In genomic region chr11:104487035-104487775, GRCh38 we compare ENCODE assay signal across 2 cellular contexts.
TF ChIP-seq lines count a peak whose summit lies in the region.

No MANE protein-coding gene starts in this region.

TF ChIP-seq in IMR-90, 13 proteins besides CTCF, POLR2A, EP300 and RAD21:
- no peak for TF ChIP-seq CEBPB (IDR thresholded peaks at IDR 0.05; ENCODE audit: low read depth, low read length)
- no peak for TF ChIP-seq CHD1 (IDR thresholded peaks at IDR 0.05; ENCODE audit: low read depth, low read length)
- no peak for TF ChIP-seq RCOR1 (IDR thresholded peaks at IDR 0.05; ENCODE audit: insufficient replicate concordance, low read length)
- no peak for TF ChIP-seq NFE2L2 (IDR thresholded peaks at IDR 0.05; ENCODE audit: low read depth, low read length)
- TF ChIP-seq RFX5 (IDR thresholded peaks at IDR 0.05; ENCODE audit: low read depth, low read length) = no peak
- no peak for TF ChIP-seq MXI1 (IDR thresholded peaks at IDR 0.05; ENCODE audit: borderline replicate concordance, low read depth, low read length)
- no peak for TF ChIP-seq SMC3 (IDR thresholded peaks at IDR 0.05; ENCODE audit: low read depth, low read length)
- no peak for TF ChIP-seq BHLHE40 (IDR thresholded peaks at IDR 0.05; ENCODE audit: low read depth, low read length)

TF ChIP-seq in SK-N-SH treated with all-trans-retinoic acid at 6 μM for 48 hours, 23 proteins besides CTCF, POLR2A, EP300 and RAD21:
- TF ChIP-seq RARB (CRISPR knock-in tag; IDR thresholded peaks at IDR 0.05) (no peak), ISL1 (CRISPR knock-in tag; IDR thresholded peaks at IDR 0.05) (peak; percentile 81), TCF4 (CRISPR knock-in tag; IDR thresholded peaks at IDR 0.05; ENCODE audit: borderline replicate concordance) (peak; percentile 70)
